ENCODE assay signal across 14 cellular contexts in genomic region chr4:88280228-88280795, GRCh38. TPM values are rescaled to one million over a fixed set of nuclear protein-coding genes. Genes with fewer than 3 reads are reported as not detected.
DNase-seq lines count a peak whose midpoint lies in the region; ATAC-seq and TF ChIP-seq lines count a peak whose summit lies in the region.
"Had no signal": no experiment of that assay in that cellular context is flagged by ENCODE, and none has a peak within 500 bp of the region (broad histone marks: within the 10 kb centered on the region; RNA-seq: fewer than 3 reads in every experiment).

No MANE protein-coding gene starts in this region.

- H3K4me1 Mint-ChIP-seq in activated CD4-positive, alpha-beta memory T cell treated with anti-CD3 and anti-CD28 coated beads for 36 hours (ENCODE audit: low read depth), result peaks cover 57% of the 10 kb centered on the region
- H3K4me1 Mint-ChIP-seq in activated CD4-positive, alpha-beta memory T cell treated with anti-CD3 and anti-CD28 coated beads, Interleukin-2, amount 10 ng/mL, durations not matched to agents 7 days and 5 days, result peaks cover 63% of the 10 kb centered on the region
- H3K4me1 Mint-ChIP-seq in activated B cell treated with CpG ODN at 0.5 μM for 24 hours (peaks cover 84% of the 10 kb centered on the region), nephron (peaks cover 48% of the 10 kb centered on the region)

- no peaks in the 10 kb centered on the region for H3K27me3 Mint-ChIP-seq in activated CD4-positive, alpha-beta memory T cell treated with anti-CD3 and anti-CD28 coated beads for 36 hours
- H3K27me3 Mint-ChIP-seq in activated CD4-positive, alpha-beta memory T cell treated with anti-CD3 and anti-CD28 coated beads, Interleukin-2, amount 10 ng/mL, durations not matched to agents 7 days and 5 days, result no peaks in the 10 kb centered on the region
- H3K27me3 Mint-ChIP-seq in activated B cell treated with CpG ODN at 0.5 μM for 24 hours, result no peaks in the 10 kb centered on the region
- no peaks in the 10 kb centered on the region for H3K27me3 Mint-ChIP-seq in nephron (ENCODE audit: low read depth)

- H3K9ac ChIP-seq in colonic mucosa (ENCODE audit: low read depth in 2 of 2, low read length in 2 of 2), result no peak overlapping the region

- no peak for DNase-seq in activated CD4-positive, alpha-beta memory T cell treated with anti-CD3 and anti-CD28 coated beads for 36 hours
- no peak for DNase-seq in activated CD4-positive, alpha-beta memory T cell treated with anti-CD3 and anti-CD28 coated beads, Interleukin-2, amount 10 ng/mL, durations not matched to agents 7 days and 5 days
- DNase-seq in GM12864 (ENCODE audit: low read depth) (peak; percentile 43), activated B cell treated with CpG ODN at 0.5 μM for 24 hours (no peak), NCI-H1105 (lab: John Stamatoyannopoulos, UW) (no peak), colonic mucosa (no peak)
- DNase-seq: dorsolateral prefrontal cortex; IMR-90; kidney; stimulated activated CD4-positive, alpha-beta T cell treated with anti-CD3 and anti-CD28 coated beads, Interleukin-4, amount 100 ng/mL, for 4 hours had no signal

- no peak overlapping the region for H3K27ac ChIP-seq in colonic mucosa
- H3K27ac ChIP-seq: A549 had no signal

- H3K27me3 ChIP-seq in colonic mucosa, result no peaks in the 10 kb centered on the region
- H3K27me3 ChIP-seq: dorsolateral prefrontal cortex had no signal

- CTCF ChIA-PET in activated CD4-positive, alpha-beta memory T cell treated with anti-CD3 and anti-CD28 coated beads for 36 hours (lab: Charles Lee), result interaction anchor here (1.8 kb wide), 1 partner anchor 235 kb away, joined by 5 read pairs; no protein-coding TSS in a partner anchor
- CTCF ChIA-PET in activated CD4-positive, alpha-beta memory T cell treated with anti-CD3 and anti-CD28 coated beads, Interleukin-2, amount 10 ng/mL, durations not matched to agents 7 days and 5 days (lab: Charles Lee), result interaction anchor here (0.9 kb wide), 1 partner anchor 40 kb away, joined by 3 read pairs; no protein-coding TSS in a partner anchor
- CTCF ChIA-PET in activated B cell treated with CpG ODN at 0.5 μM for 24 hours (lab: Charles Lee), result interaction anchor here (1.0 to 1.9 kb wide), 3 partner anchors 35 to 236 kb away, joined by 4 to 5 read pairs (median 4); no protein-coding TSS in a partner anchor

- H3K4me1 ChIP-seq in colonic mucosa, result peaks cover 1% of the 10 kb centered on the region

- TF ChIP-seq CTCF in GM12864 (IDR thresholded peaks at IDR 0.05; ENCODE audit: low read depth, low read length, missing control alignments), result no peak
- TF ChIP-seq CTCF in activated B cell treated with CpG ODN at 0.5 μM for 24 hours (IDR thresholded peaks at IDR 0.05), result no peak
- TF ChIP-seq CTCF in nephron (IDR thresholded peaks at IDR 0.05; ENCODE audit: unreplicated experiment in 3 of 3), result no peak
- no peak for TF ChIP-seq CTCF in colonic mucosa (IDR thresholded peaks at IDR 0.05)

- H3K9me3 ChIP-seq in colonic mucosa, result no peaks in the 10 kb centered on the region
- H3K9me3 ChIP-seq: A549 had no signal

- H3K4me3 ChIP-seq in GM12864 (ENCODE audit: low read depth, low read length), result peak overlapping the region; percentile 31
- H3K4me3 ChIP-seq in colonic mucosa, result no peak overlapping the region
- H3K4me3 ChIP-seq: A549 had no signal

- no peak for ATAC-seq in activated B cell treated with CpG ODN at 0.5 μM for 24 hours (ENCODE audit: low read depth)
- ATAC-seq in GM18861 (IDR thresholded peaks at IDR 0.05; ENCODE audit: unreplicated experiment), result no peak
- ATAC-seq: A549; activated CD4-positive, CD25-positive, alpha-beta regulatory T cell treated with anti-CD3 and anti-CD28 coated beads, Interleukin-2, amount 50 U/mL, for 24 hours had no signal

- H3K9me3 Mint-ChIP-seq in activated CD4-positive, alpha-beta memory T cell treated with anti-CD3 and anti-CD28 coated beads for 36 hours, result no peaks in the 10 kb centered on the region
- peaks cover 2% of the 10 kb centered on the region for H3K9me3 Mint-ChIP-seq in activated CD4-positive, alpha-beta memory T cell treated with anti-CD3 and anti-CD28 coated beads, Interleukin-2, amount 10 ng/mL, durations not matched to agents 7 days and 5 days
- H3K9me3 Mint-ChIP-seq in activated B cell treated with CpG ODN at 0.5 μM for 24 hours, result no peaks in the 10 kb centered on the region
- no peaks in the 10 kb centered on the region for H3K9me3 Mint-ChIP-seq in nephron

- POLR2A ChIA-PET in activated CD4-positive, alpha-beta memory T cell treated with anti-CD3 and anti-CD28 coated beads for 36 hours (lab: Charles Lee), result no interaction called here
- POLR2A ChIA-PET in activated CD4-positive, alpha-beta memory T cell treated with anti-CD3 and anti-CD28 coated beads, Interleukin-2, amount 10 ng/mL, durations not matched to agents 7 days and 5 days (lab: Charles Lee), result interaction anchor here (4.4 kb wide), 1 partner anchor 8 kb away, joined by 29 read pairs; no protein-coding TSS in a partner anchor
- POLR2A ChIA-PET in activated B cell treated with CpG ODN at 0.5 μM for 24 hours (lab: Charles Lee), result interaction anchor here (1.5 to 1.7 kb wide), 2 partner anchors 40 to 177 kb away, joined by 6 to 12 read pairs; partner anchors contain the start of gene HERC5

- H3K36me3 Mint-ChIP-seq in activated CD4-positive, alpha-beta memory T cell treated with anti-CD3 and anti-CD28 coated beads for 36 hours, result peaks cover 38% of the 10 kb centered on the region
- H3K36me3 Mint-ChIP-seq in activated CD4-positive, alpha-beta memory T cell treated with anti-CD3 and anti-CD28 coated beads, Interleukin-2, amount 10 ng/mL, durations not matched to agents 7 days and 5 days (ENCODE audit: low read depth), result peaks cover 76% of the 10 kb centered on the region
- H3K36me3 Mint-ChIP-seq in activated B cell treated with CpG ODN at 0.5 μM for 24 hours (ENCODE audit: low read depth), result peaks cover 35% of the 10 kb centered on the region
- peaks cover 25% of the 10 kb centered on the region for H3K36me3 Mint-ChIP-seq in nephron (ENCODE audit: low read depth)

- no peaks in the 10 kb centered on the region for H3K36me3 ChIP-seq in colonic mucosa

- no peak overlapping the region for H3K4me3 Mint-ChIP-seq in activated CD4-positive, alpha-beta memory T cell treated with anti-CD3 and anti-CD28 coated beads for 36 hours
- H3K4me3 Mint-ChIP-seq in activated CD4-positive, alpha-beta memory T cell treated with anti-CD3 and anti-CD28 coated beads, Interleukin-2, amount 10 ng/mL, durations not matched to agents 7 days and 5 days, result no peak overlapping the region
- H3K4me3 Mint-ChIP-seq in activated B cell treated with CpG ODN at 0.5 μM for 24 hours (peak overlapping the region; percentile 59), nephron (peak overlapping the region; percentile 63 to 69 (median 66))

- H3K27ac Mint-ChIP-seq in activated CD4-positive, alpha-beta memory T cell treated with anti-CD3 and anti-CD28 coated beads for 36 hours, result peak overlapping the region; percentile 63
- H3K27ac Mint-ChIP-seq in activated CD4-positive, alpha-beta memory T cell treated with anti-CD3 and anti-CD28 coated beads, Interleukin-2, amount 10 ng/mL, durations not matched to agents 7 days and 5 days, result no peak overlapping the region
- H3K27ac Mint-ChIP-seq in activated B cell treated with CpG ODN at 0.5 μM for 24 hours (peak overlapping the region; percentile 91), nephron (peak overlapping the region in 1 of 3 experiments; percentile 67)

- intact Hi-C loops in activated CD4-positive, alpha-beta memory T cell treated with anti-CD3 and anti-CD28 coated beads for 36 hours (cut with micrococcal nuclease), result loop anchor here (5.0 kb wide), 3 partner anchors 48 to 1017 kb away; partner anchors contain the start of gene PKD2
- intact Hi-C loops in activated B cell treated with CpG ODN at 0.5 μM for 24 hours (cut with micrococcal nuclease), result loop anchor here (5.0 to 10.0 kb wide), 4 partner anchors 858 to 1346 kb away; partner anchors contain the start of genes AFF1, KLHL8 and NUDT9
- intact Hi-C loops in colonic mucosa (cut with DNase I), result no loop called here

RNA-seq across cellular contexts. Expression of gene PPM1K, which starts 4.0 kb away (rescaled TPM):
- total RNA-seq in activated CD4-positive, alpha-beta memory T cell treated with anti-CD3 and anti-CD28 coated beads for 36 hours, result 10 to 100 TPM; 63.7 to 65.5 TPM
- total RNA-seq in activated CD4-positive, alpha-beta memory T cell treated with anti-CD3 and anti-CD28 coated beads, Interleukin-2, amount 10 ng/mL, durations not matched to agents 7 days and 5 days, result 100 to 1,000 TPM in 1 of 2 experiments, 10 to 100 TPM in 1; 96.9 to 101 TPM
- total RNA-seq in activated B cell treated with CpG ODN at 0.5 μM for 24 hours, result 72.1 and 76.6 TPM in 2 replicates
- total RNA-seq in colonic mucosa, result 1 to 10 TPM; 7.8 to 8.3 TPM

Comparison
In these comparisons a context has a peak if more than half of its experiments do, and no peak if none do; other contexts are left out.
1. H3K4me3 Mint-ChIP-seq: peak in activated B cell treated with CpG ODN at 0.5 μM for 24 hours (single experiment) and nephron (3 of 3); none in activated CD4-positive, alpha-beta memory T cell treated with anti-CD3 and anti-CD28 coated beads for 36 hours (single experiment) and activated CD4-positive, alpha-beta memory T cell treated with anti-CD3 and anti-CD28 coated beads, Interleukin-2, amount 10 ng/mL, durations not matched to agents 7 days and 5 days (single experiment).